Comparison of ENCODE assay signal across 2 cellular contexts in genomic region chr19:13215572-13216380, GRCh38.
TF ChIP-seq lines count a peak whose summit lies in the region.

No MANE protein-coding gene starts in this region.

TF ChIP-seq in HepG2, 621 proteins besides CTCF, POLR2A, EP300 and RAD21 (continued from another document and continues in another):
- TF ChIP-seq FOXP4 (CRISPR knock-in tag; IDR thresholded peaks at IDR 0.05) (no peak), ZNF460 (CRISPR knock-in tag; IDR thresholded peaks at IDR 0.05; ENCODE audit: borderline replicate concordance) (peak; percentile 65; the same call in 1 of the 2 replicates), RARA (CRISPR knock-in tag; IDR thresholded peaks at IDR 0.05) (peak; percentile 56; the same call in 1 of the 2 replicates), ELF3 (CRISPR knock-in tag; IDR thresholded peaks at IDR 0.05) (no peak), ZNF362 (CRISPR knock-in tag; IDR thresholded peaks at IDR 0.05; ENCODE audit: borderline replicate concordance) (peak; percentile 54; the same call in 1 of the 2 replicates), PTBP1 (IDR thresholded peaks at IDR 0.05; ENCODE audit: low read depth, low read length, poor library complexity, severe bottlenecking) (no peak), ZNF263 (CRISPR knock-in tag; IDR thresholded peaks at IDR 0.05) (0 out of 2 replicates have a peak, but pooled peaks have one; percentile 25), LCORL (IDR thresholded peaks at IDR 0.05) (no peak), LCORL (CRISPR knock-in tag; IDR thresholded peaks at IDR 0.05) (no peak), ZNF20 (CRISPR knock-in tag; IDR thresholded peaks at IDR 0.05) (no peak), ZNF512B (CRISPR knock-in tag; IDR thresholded peaks at IDR 0.05; ENCODE audit: borderline replicate concordance) (no peak), GPBP1L1 (CRISPR knock-in tag; IDR thresholded peaks at IDR 0.05) (no peak), BHLHE40 (IDR thresholded peaks at IDR 0.05; ENCODE audit: low read length) (peak; percentile 28; the same call in 1 of the 2 replicates), ZNF878 (CRISPR knock-in tag; IDR thresholded peaks at IDR 0.05) (no peak), FOSL2 (CRISPR knock-in tag; IDR thresholded peaks at IDR 0.05) (peak; percentile 68), ZNF432 (CRISPR knock-in tag; IDR thresholded peaks at IDR 0.05; ENCODE audit: borderline replicate concordance) (no peak), RNF219 (CRISPR knock-in tag; IDR thresholded peaks at IDR 0.05) (no peak), HNRNPL (IDR thresholded peaks at IDR 0.05; ENCODE audit: low read depth, low read length) (no peak), ZNF282 (IDR thresholded peaks at IDR 0.05; ENCODE audit: partially characterized antibody) (no peak), ZNF781 (CRISPR knock-in tag; IDR thresholded peaks at IDR 0.05; ENCODE audit: borderline replicate concordance, not compliant biosample characterization) (no peak), SRSF1 (optimal IDR thresholded peaks at IDR 0.05; ENCODE audit: low read depth, low read length) (no peak)

TF ChIP-seq in GM12878, 131 proteins besides CTCF, POLR2A, EP300 and RAD21 (continued from another document):
- TF ChIP-seq HSF1 (IDR thresholded peaks at IDR 0.05; ENCODE audit: low read depth, low read length) = no peak
- TF ChIP-seq ZBTB11 (CRISPR knock-in tag; IDR thresholded peaks at IDR 0.05) = no peak
- TF ChIP-seq MLLT1 (IDR thresholded peaks at IDR 0.05) = 0 out of 2 replicates have a peak, but pooled peaks have one; percentile 30
- TF ChIP-seq IRF4 (IDR thresholded peaks at IDR 0.05; ENCODE audit: low read depth, low read length) = no peak
- peak; percentile 25 for TF ChIP-seq USF1 (IDR thresholded peaks at IDR 0.05; ENCODE audit: borderline replicate concordance, extremely low read length, insufficient read depth, low read depth, low read length)
- no peak for TF ChIP-seq ZBED1 (IDR thresholded peaks at IDR 0.05; ENCODE audit: borderline replicate concordance)
- TF ChIP-seq JUNB (IDR thresholded peaks at IDR 0.05) = peak; percentile 38; the same call in 1 of the 2 replicates
- 0 out of 2 replicates have a peak, but pooled peaks have one; percentile 9 for TF ChIP-seq PKNOX1 (IDR thresholded peaks at IDR 0.05)
- 0 out of 2 replicates have a peak, but pooled peaks have one; percentile 12 for TF ChIP-seq FOXK2 (IDR thresholded peaks at IDR 0.05)
- TF ChIP-seq CREM (IDR thresholded peaks at IDR 0.05; ENCODE audit: low read depth) = peak; percentile 43; the same call in 1 of the 2 replicates
- TF ChIP-seq TBL1XR1 (IDR thresholded peaks at IDR 0.05; ENCODE audit: low read depth, low read length) = no peak
- no peak for TF ChIP-seq TCF7 (IDR thresholded peaks at IDR 0.05; ENCODE audit: borderline replicate concordance)
- TF ChIP-seq RUNX3 (IDR thresholded peaks at IDR 0.05; ENCODE audit: low read length) = peak; percentile 34; the same call in 1 of the 2 replicates
- 0 out of 2 replicates have a peak, but pooled peaks have one; percentile 29 for TF ChIP-seq NR2F1 (conservative IDR thresholded peaks at IDR 0.05)
- peak in 1 of 2 experiments; percentile 28; a peak in 1 of 4 replicates for TF ChIP-seq BHLHE40 (IDR thresholded peaks at IDR 0.05; ENCODE audit: borderline replicate concordance in 1 of 2, low read depth in 2 of 2, low read length in 1 of 2)
- TF ChIP-seq IKZF2 (IDR thresholded peaks at IDR 0.05) = peak; percentile 36 to 50; a peak in 3 of 4 replicates
- no peak for TF ChIP-seq EGR1 (IDR thresholded peaks at IDR 0.05; ENCODE audit: borderline replicate concordance in 1 of 2, low read depth in 2 of 2, low read length in 2 of 2)
- peak; percentile 72; the same call in 1 of the 2 replicates for TF ChIP-seq RAD51 (IDR thresholded peaks at IDR 0.05)
- TF ChIP-seq PAX5 (IDR thresholded peaks at IDR 0.05; ENCODE audit: borderline replicate concordance, low read depth, low read length) = no peak
- peak; percentile 39 for TF ChIP-seq IKZF1 (conservative IDR thresholded peaks at IDR 0.05)
- TF ChIP-seq ZNF384 (IDR thresholded peaks at IDR 0.05; ENCODE audit: borderline replicate concordance, low read depth, low read length) = no peak
- TF ChIP-seq HDAC6 (IDR thresholded peaks at IDR 0.05; ENCODE audit: unreplicated experiment) = no peak
